Comparison of ENCODE assay signal across 9 cellular contexts in genomic region chr7:98470131-98470985, GRCh38.
DNase-seq lines count a peak whose midpoint lies in the region; ATAC-seq, FAIRE-seq and TF ChIP-seq lines count a peak whose summit lies in the region.
"Had no signal": no experiment of that assay in that cellular context is flagged by ENCODE, and none has a peak within 500 bp of the region (broad histone marks: within the 10 kb centered on the region; RNA-seq: fewer than 3 reads in every experiment).

No MANE protein-coding gene starts in this region.

- H3K27ac ChIP-seq in lung (ENCODE audit: low read depth in 1 of 2, low read length in 1 of 2): no peak overlapping the region
- H3K27ac ChIP-seq: KMS-11 had no signal

- FAIRE-seq in urothelium cell line (lab: Jason Lieb, UNC) (peak; percentile 55), GM12891 (lab: Jason Lieb, UNC) (no peak)

- no peaks in the 10 kb centered on the region for H3K27me3 ChIP-seq in lung (ENCODE audit: control insufficient read depth, insufficient read depth)

- no peak for TF ChIP-seq POLR2A in GM12891 (IDR thresholded peaks at IDR 0.05; ENCODE audit: low read depth, low read length)

- no peak for TF ChIP-seq CTCF in lung (IDR thresholded peaks at IDR 0.05; ENCODE audit: control extremely low read depth, extremely low read depth)

- H3K4me3 ChIP-seq in lung: no peak overlapping the region

- peaks cover 2 to 5% of the 10 kb centered on the region in 2 donors for H3K4me1 ChIP-seq in lung (ENCODE audit: control insufficient read depth in 2 of 2, insufficient read depth in 2 of 2, low read length in 2 of 2)

- H3K9me3 ChIP-seq in lung (ENCODE audit: control insufficient read depth in 2 of 2, insufficient read depth in 1 of 2, low read length in 1 of 2): peaks cover 0 to 6% of the 10 kb centered on the region in 2 donors

- peak; percentile 70 for DNase-seq in activated effector memory CD4-positive, alpha-beta T cell treated with anti-CD3 and anti-CD28 coated beads, Interleukin-2, amount 50 U/mL, for 16 hours
- DNase-seq in activated effector memory CD4-positive, alpha-beta T cell treated with Interleukin-2 at 50 U/mL for 16 hours: no peak
- peak; percentile 15 for DNase-seq in astrocyte of the hippocampus (ENCODE audit: low read depth, low spot score)
- DNase-seq in lung (ENCODE audit: low spot score): peak; percentile 70
- DNase-seq in urothelium cell line (ENCODE audit: low spot score): no peak
- DNase-seq in GM12891 (ENCODE audit: insufficient read length, low spot score): no peak
- no peak for DNase-seq in effector CD4-positive, alpha-beta T cell

- no peaks in the 10 kb centered on the region for H3K36me3 ChIP-seq in lung (ENCODE audit: control insufficient read depth in 2 of 2, insufficient read depth in 2 of 2, low read length in 2 of 2)

- ATAC-seq in lung (ENCODE audit: insufficient read depth, low FRiP score): peak; percentile 77
- ATAC-seq in GM18520 (IDR thresholded peaks at IDR 0.05; ENCODE audit: unreplicated experiment): no peak

- 5 to 9% methylated on average over 42 to 43 of the region's 43 CpGs for WGBS in lung, 2 donors

TF ChIP-seq in GM12891, 5 proteins besides CTCF, POLR2A, EP300 and RAD21:
- no peak for TF ChIP-seq TAF1 (IDR thresholded peaks at IDR 0.05; ENCODE audit: low read depth, low read length)
- TF ChIP-seq PAX5 (IDR thresholded peaks at IDR 0.05; ENCODE audit: insufficient read depth, low read length, severe bottlenecking): no peak
- TF ChIP-seq SPI1 (IDR thresholded peaks at IDR 0.05; ENCODE audit: low read depth, low read length): no peak
- TF ChIP-seq POLR2AphosphoS5 (IDR thresholded peaks at IDR 0.05; ENCODE audit: low read depth, low read length): no peak
- no peak for TF ChIP-seq POU2F2 (IDR thresholded peaks at IDR 0.05; ENCODE audit: low read depth, low read length)

Comparison
In these comparisons a context has a peak if more than half of its experiments do, and no peak if none do; other contexts are left out.
1. DNase-seq: peak in activated effector memory CD4-positive, alpha-beta T cell treated with anti-CD3 and anti-CD28 coated beads, Interleukin-2, amount 50 U/mL, for 16 hours (single experiment), astrocyte of the hippocampus (single experiment) and lung (single experiment); none in activated effector memory CD4-positive, alpha-beta T cell treated with Interleukin-2 at 50 U/mL for 16 hours (single experiment), urothelium cell line (single experiment), GM12891 (single experiment) and effector CD4-positive, alpha-beta T cell (single experiment).